ENCODE assay signal across 1 cellular context in genomic region chr1:40308036-40308727, GRCh38.
TF ChIP-seq lines count a peak whose summit lies in the region.

No MANE protein-coding gene starts in this region.

TF ChIP-seq in H1, 55 proteins besides CTCF, POLR2A, EP300 and RAD21 (continued from another document):
- TF ChIP-seq SAP30 (IDR thresholded peaks at IDR 0.05; ENCODE audit: insufficient read depth, insufficient replicate concordance, low read length), result no peak
- TF ChIP-seq TAF7 (optimal IDR thresholded peaks at IDR 0.05; ENCODE audit: borderline replicate concordance, low read depth, low read length), result no peak
- TF ChIP-seq JUN (IDR thresholded peaks at IDR 0.05; ENCODE audit: low read depth, low read length), result no peak
- no peak for TF ChIP-seq FOSL1 (IDR thresholded peaks at IDR 0.05; ENCODE audit: insufficient read depth, low read depth, low read length)
- no peak for TF ChIP-seq CHD2 (IDR thresholded peaks at IDR 0.05; ENCODE audit: low read length)
